Comparison of ENCODE assay signal across 9 cellular contexts in genomic region chr7:143416565-143417149, GRCh38. TPM values are rescaled to one million over a fixed set of nuclear protein-coding genes. Genes with fewer than 3 reads are reported as not detected.
DNase-seq lines count a peak whose midpoint lies in the region; FAIRE-seq and TF ChIP-seq lines count a peak whose summit lies in the region.
"Had no signal": no experiment of that assay in that cellular context is flagged by ENCODE, and none has a peak within 500 bp of the region (broad histone marks: within the 10 kb centered on the region; RNA-seq: fewer than 3 reads in every experiment).

No MANE protein-coding gene starts in this region.

- peaks cover 10% of the 10 kb centered on the region for H3K9me3 Mint-ChIP-seq in neural progenitor cell

- in situ Hi-C loops in G401 (cut with HindIII; ENCODE audit: low sequenced_read_pairs): no loop called here

- TF ChIP-seq CTCF in Peyer's patch (IDR thresholded peaks at IDR 0.05): peak; percentile 67 to 90 (median 82)
- peak; percentile 84 for TF ChIP-seq CTCF in neural progenitor cell (IDR thresholded peaks at IDR 0.05)

- H3K4me3 ChIP-seq in Peyer's patch (no peak overlapping the region), neural progenitor cell (no peak overlapping the region)

- no peaks in the 10 kb centered on the region for H4K20me1 ChIP-seq in neural progenitor cell (ENCODE audit: low read depth)

- no peaks in the 10 kb centered on the region for H3F3A ChIP-seq in neural progenitor cell (ENCODE audit: low read depth)

- H3K27ac Mint-ChIP-seq in neural progenitor cell: no peak overlapping the region

- TF ChIP-seq POLR2A in Peyer's patch (IDR thresholded peaks at IDR 0.05): no peak

- no peak overlapping the region for H3K4me3 Mint-ChIP-seq in neural progenitor cell

- H3K27me3 ChIP-seq in Peyer's patch (no peaks in the 10 kb centered on the region), neural progenitor cell (no peaks in the 10 kb centered on the region)

- no peaks in the 10 kb centered on the region for H3K79me2 ChIP-seq in neural progenitor cell (ENCODE audit: low read depth)

- H3K36me3 ChIP-seq in Peyer's patch: no peaks in the 10 kb centered on the region
- H3K36me3 ChIP-seq in neural progenitor cell: no peaks in the 10 kb centered on the region

- H3K9ac ChIP-seq in neural progenitor cell: no peak overlapping the region

- H3K36me3 Mint-ChIP-seq in neural progenitor cell: peaks cover 2% of the 10 kb centered on the region

- no peaks in the 10 kb centered on the region for H3K4me1 Mint-ChIP-seq in neural progenitor cell

- H3K9me3 ChIP-seq in Peyer's patch: no peaks in the 10 kb centered on the region
- no peaks in the 10 kb centered on the region for H3K9me3 ChIP-seq in neural progenitor cell (ENCODE audit: low read depth)

- H3K4me1 ChIP-seq in Peyer's patch (peaks cover 0 to 4% (median 0%) of the 10 kb centered on the region in 4 donors), neural progenitor cell (no peaks in the 10 kb centered on the region)

- H3K4me2 ChIP-seq in neural progenitor cell: no peak overlapping the region

- no peak overlapping the region for H2AFZ ChIP-seq in neural progenitor cell (replicated peaks)

- no peak overlapping the region for H3K27ac ChIP-seq in Peyer's patch
- no peak overlapping the region for H3K27ac ChIP-seq in neural progenitor cell

- peak; percentile 97 for FAIRE-seq in A204.1 (lab: Jason Lieb, UNC)

- peak; percentile 68 for DNase-seq in G401 (ENCODE audit: low spot score)
- DNase-seq in HT1080 (ENCODE audit: low read depth): peak; percentile 37
- no peak for DNase-seq in Peyer's patch
- DNase-seq in epidermal melanocyte (ENCODE audit: insufficient read length, low spot score): peak; percentile 70
- peak; percentile 51 for DNase-seq in neural progenitor cell (ENCODE audit: low spot score)
- no peak for DNase-seq in stimulated activated CD4-positive, alpha-beta T cell treated with anti-CD3 and anti-CD28 coated beads, Interleukin-12 subunit alpha, Interleukin-12 subunit beta, amount 100 ng/mL, for 4 hours
- no peak for DNase-seq in GM19238 (ENCODE audit: insufficient read length, low spot score)

- peaks cover 4% of the 10 kb centered on the region for H3K27me3 Mint-ChIP-seq in neural progenitor cell (ENCODE audit: insufficient read depth, low read depth)

RNA-seq across cellular contexts. Expression of gene EPHA1, which starts 8.0 kb away (rescaled TPM):
- total RNA-seq in G401 (2014; rRNA removed; shearing (Covaris generic)): not detected in 2 replicates
- 0.31 TPM in 1 of 2 replicates, not detected in the other for total RNA-seq in HT1080 (2014; rRNA removed; shearing (Covaris generic))
- 0.09 TPM in 1 of 2 replicates, not detected in the other for polyA plus RNA-seq in HT1080 (2015; cell fraction: cytosol; rRNA removed)
- 0.07 and 0.11 TPM in 2 replicates for polyA plus RNA-seq in HT1080 (2015; cell fraction: nucleus; rRNA removed)
- 10 to 100 TPM; 52.5 to 81.3 (median 63.9) TPM for total RNA-seq in Peyer's patch
- 4.1 and 6.0 TPM in 2 replicates for total RNA-seq in neural progenitor cell (ENCODE audit: low replicate concordance)
- total RNA-seq: glomerular endothelial cell had no signal

RNA-seq across cellular contexts. Expression of gene TAS2R60, which starts 26.6 kb away (rescaled TPM):
- not detected in 2 replicates for total RNA-seq in G401 (2014; rRNA removed; shearing (Covaris generic))
- total RNA-seq in HT1080 (2014; rRNA removed; shearing (Covaris generic)): not detected in 2 replicates
- not detected in 2 replicates for polyA plus RNA-seq in HT1080 (2015; cell fraction: cytosol; rRNA removed)
- polyA plus RNA-seq in HT1080 (2015; cell fraction: nucleus; rRNA removed): not detected in 2 replicates
- total RNA-seq in Peyer's patch (1 to 10 TPM in 1 of 4 donors, not detected in 3; 1.3 TPM), neural progenitor cell (ENCODE audit: low replicate concordance) (not detected in 2 replicates)
- total RNA-seq: glomerular endothelial cell had no signal

RNA-seq across cellular contexts. Expression of gene ZYX, which starts 35.5 kb away (rescaled TPM):
- total RNA-seq in G401 (2014; rRNA removed; shearing (Covaris generic)): 25.0 and 33.5 TPM in 2 replicates
- 98.8 and 165 TPM in 2 replicates for total RNA-seq in HT1080 (2014; rRNA removed; shearing (Covaris generic))
- polyA plus RNA-seq in HT1080 (2015; cell fraction: cytosol; rRNA removed): 301 and 304 TPM in 2 replicates
- polyA plus RNA-seq in HT1080 (2015; cell fraction: nucleus; rRNA removed): 170 and 171 TPM in 2 replicates
- total RNA-seq in Peyer's patch (10 to 100 TPM; 47.0 to 88.0 (median 55.9) TPM), neural progenitor cell (ENCODE audit: low replicate concordance) (5.2 and 21.5 TPM in 2 replicates)

RNA-seq across cellular contexts. Expression of gene FAM131B, which starts 54.1 kb away (rescaled TPM):
- 0.06 and 0.31 TPM in 2 replicates for total RNA-seq in G401 (2014; rRNA removed; shearing (Covaris generic))
- 4.7 and 7.0 TPM in 2 replicates for total RNA-seq in HT1080 (2014; rRNA removed; shearing (Covaris generic))
- polyA plus RNA-seq in HT1080 (2015; cell fraction: cytosol; rRNA removed): 6.6 and 7.4 TPM in 2 replicates
- polyA plus RNA-seq in HT1080 (2015; cell fraction: nucleus; rRNA removed): 5.5 and 6.3 TPM in 2 replicates
- total RNA-seq in Peyer's patch: under 1 TPM in 3 of 4 donors, not detected in 1; 0.66 to 0.83 (median 0.80) TPM
- total RNA-seq in neural progenitor cell (ENCODE audit: low replicate concordance): 20.1 and 46.5 TPM in 2 replicates

Comparison
In these comparisons a context has a peak if more than half of its experiments do, and no peak if none do; other contexts are left out.
1. DNase-seq: peak in G401 (single experiment), HT1080 (single experiment), epidermal melanocyte (single experiment) and neural progenitor cell (single experiment); none in Peyer's patch (0 of 3), stimulated activated CD4-positive, alpha-beta T cell treated with anti-CD3 and anti-CD28 coated beads, Interleukin-12 subunit alpha, Interleukin-12 subunit beta, amount 100 ng/mL, for 4 hours (single experiment) and GM19238 (single experiment).